In the genomic region with DNA sequence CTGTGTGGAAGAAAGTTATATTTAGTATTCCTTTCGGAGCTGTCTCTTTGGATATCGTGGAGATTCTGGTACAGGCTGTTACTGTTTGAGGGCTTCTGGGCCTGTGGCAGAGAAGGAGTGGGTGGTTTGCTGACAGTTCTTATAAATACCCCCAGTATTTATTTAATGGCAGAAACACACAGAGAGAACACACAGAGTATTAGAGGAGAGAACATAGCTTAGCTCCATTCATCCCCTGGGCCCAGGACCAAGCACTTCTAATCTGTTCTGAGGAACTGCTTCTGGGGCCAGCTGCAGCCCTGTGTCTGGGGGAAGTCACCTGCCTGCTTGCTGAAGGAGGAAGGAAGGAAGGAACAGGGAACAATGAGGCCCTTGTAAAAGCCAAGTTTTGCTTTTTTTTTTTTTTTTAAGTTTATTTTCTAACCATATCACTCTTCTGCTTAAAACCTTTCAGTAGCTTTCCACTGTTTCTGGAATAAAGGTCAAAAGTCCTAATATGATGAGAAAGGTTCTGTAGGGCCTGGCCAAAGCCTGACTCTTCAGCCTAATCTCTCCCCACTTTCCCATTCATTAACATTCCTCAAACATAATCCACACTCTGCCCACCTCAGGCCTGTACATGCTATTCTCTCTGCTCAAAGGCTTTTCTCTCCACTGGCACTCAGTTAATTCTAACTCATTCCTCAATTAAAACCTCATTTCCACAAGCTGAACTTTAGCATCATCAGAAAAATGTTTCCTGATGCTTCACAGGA, we compare ENCODE assay signal across 10 cellular contexts. TPM values are rescaled to one million over a fixed set of nuclear protein-coding genes. Genes with fewer than 3 reads are reported as not detected.
DNase-seq lines count a peak whose midpoint lies in the region; TF ChIP-seq lines count a peak whose summit lies in the region.
"Had no signal": no experiment of that assay in that cellular context is flagged by ENCODE, and none has a peak within 500 bp of the region (broad histone marks: within the 10 kb centered on the region; RNA-seq: fewer than 3 reads in every experiment).

No MANE protein-coding gene starts in this region.

- H3K9me3 Mint-ChIP-seq in neural progenitor cell, result no peaks in the 10 kb centered on the region

- no peak overlapping the region for H3K9ac ChIP-seq in neural progenitor cell

- no peaks in the 10 kb centered on the region for H3K79me2 ChIP-seq in neural progenitor cell (ENCODE audit: low read depth)

- H3K4me2 ChIP-seq in neural progenitor cell, result peak overlapping the region; percentile 55

- peaks cover 29% of the 10 kb centered on the region for H3F3A ChIP-seq in neural progenitor cell (ENCODE audit: low read depth)

- TF ChIP-seq CTCF in neural progenitor cell (IDR thresholded peaks at IDR 0.05) (no peak), uterus (IDR thresholded peaks at IDR 0.05) (no peak)

- no peak for TF ChIP-seq POLR2A in uterus (IDR thresholded peaks at IDR 0.05)

- H3K4me1 ChIP-seq in neural progenitor cell (peaks cover 23% of the 10 kb centered on the region), uterus (no peaks in the 10 kb centered on the region)

- H2AFZ ChIP-seq in neural progenitor cell (replicated peaks), result peak overlapping the region; percentile 76

- H3K36me3 ChIP-seq in neural progenitor cell (no peaks in the 10 kb centered on the region), uterus (no peaks in the 10 kb centered on the region)

- peak overlapping the region; percentile 89 for H3K27ac ChIP-seq in neural progenitor cell
- H3K27ac ChIP-seq in uterus, result peak overlapping the region; percentile 36 to 53

- no peaks in the 10 kb centered on the region for H4K20me1 ChIP-seq in neural progenitor cell (ENCODE audit: low read depth)

- H3K4me3 ChIP-seq in neural progenitor cell (no peak overlapping the region), uterus (no peak overlapping the region)

- H3K9me3 ChIP-seq in neural progenitor cell (ENCODE audit: low read depth) (no peaks in the 10 kb centered on the region), uterus (no peaks in the 10 kb centered on the region)

- no peaks in the 10 kb centered on the region for H3K27me3 ChIP-seq in neural progenitor cell
- no peaks in the 10 kb centered on the region for H3K27me3 ChIP-seq in uterus

- H3K27me3 Mint-ChIP-seq in neural progenitor cell (ENCODE audit: insufficient read depth, low read depth), result peaks cover 2% of the 10 kb centered on the region

- H3K36me3 Mint-ChIP-seq in neural progenitor cell, result no peaks in the 10 kb centered on the region

- H3K4me1 Mint-ChIP-seq in neural progenitor cell, result peaks cover 11% of the 10 kb centered on the region

- peak overlapping the region; percentile 62 for H3K27ac Mint-ChIP-seq in neural progenitor cell
- H3K27ac Mint-ChIP-seq: activated CD8-positive, alpha-beta T cell treated with anti-CD3 and anti-CD28 coated beads, Interleukin-2, amount 10 ng/mL, durations not matched to agents 7 days and 5 days had no signal

- intact Hi-C loops in uterus (cut with DNase I; ENCODE audit: low total_unique reads), result no loop called here

- no peak overlapping the region for H3K4me3 Mint-ChIP-seq in neural progenitor cell
- H3K4me3 Mint-ChIP-seq: activated CD8-positive, alpha-beta T cell treated with anti-CD3 and anti-CD28 coated beads, Interleukin-2, amount 10 ng/mL, durations not matched to agents 7 days and 5 days had no signal

- DNase-seq in SIG-M5 treated with dmso at 0.1 percent for 504 hours (lab: John Stamatoyannopoulos, UW; ENCODE audit: unreplicated experiment) (peak; percentile 18), SIG-M5 (lab: John Stamatoyannopoulos, UW) (no peak), foreskin melanocyte (peak; percentile 70), neural progenitor cell (ENCODE audit: low spot score) (peak; percentile 51), uterus (peak in 1 of 2 donors; percentile 53), NCI-H1092 treated with DMSO at 0.1 percent for 48 hours (lab: John Stamatoyannopoulos, UW) (no peak), cerebellar cortex (ENCODE audit: low spot score) (no peak), NCI-H2227 (lab: John Stamatoyannopoulos, UW; ENCODE audit: unreplicated experiment) (no peak)
- DNase-seq: activated CD8-positive, alpha-beta T cell treated with anti-CD3 and anti-CD28 coated beads, Interleukin-2, amount 10 ng/mL, durations not matched to agents 7 days and 5 days had no signal

RNA-seq across cellular contexts. Expression of a gene that starts 11.8 kb away (rescaled TPM):
- not detected in 2 replicates for total RNA-seq in neural progenitor cell (ENCODE audit: low replicate concordance)
- not detected for total RNA-seq in uterus
- total RNA-seq: activated CD8-positive, alpha-beta T cell treated with anti-CD3 and anti-CD28 coated beads, Interleukin-2, amount 10 ng/mL, durations not matched to agents 7 days and 5 days; H1 had no signal

RNA-seq across cellular contexts. Expression of a gene that starts 16.4 kb away (rescaled TPM):
- total RNA-seq in neural progenitor cell (ENCODE audit: low replicate concordance) (11.4 and 21.6 TPM in 2 replicates), uterus (10 to 100 TPM; 12.8 to 52.1 (median 35.2) TPM)

Comparison
In these comparisons a context has a peak if more than half of its experiments do, and no peak if none do; other contexts are left out.
1. DNase-seq: peak in SIG-M5 treated with dmso at 0.1 percent for 504 hours (single experiment), foreskin melanocyte (single experiment) and neural progenitor cell (single experiment); none in SIG-M5 (single experiment), NCI-H1092 treated with DMSO at 0.1 percent for 48 hours (single experiment), cerebellar cortex (single experiment) and NCI-H2227 (single experiment).